13 cellular contexts compared by ENCODE assay signal in the genomic region with DNA sequence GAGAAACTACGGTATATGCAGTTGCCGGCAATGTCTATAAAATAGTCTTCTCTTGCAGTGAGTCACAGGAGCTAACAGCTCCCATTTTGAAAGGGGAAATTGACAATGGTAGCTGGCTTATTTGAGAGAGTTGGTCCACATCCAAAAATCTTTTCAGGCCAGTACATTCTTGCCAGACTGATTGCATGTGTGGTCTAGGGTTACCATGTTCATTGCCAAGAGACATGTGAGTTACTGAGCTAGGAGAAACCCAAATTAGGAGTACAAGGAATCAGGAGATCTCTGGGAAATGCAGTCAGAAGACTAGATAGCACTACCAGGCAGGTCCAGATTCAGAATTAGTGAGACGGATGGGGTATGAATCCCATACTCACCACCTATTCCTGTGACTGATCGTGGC.
A peak's percentile ranks its signal among the peaks of the same experiment; 100 is the strongest.
DNase-seq lines count a peak whose midpoint lies in the region; ATAC-seq and TF ChIP-seq lines count a peak whose summit lies in the region.
"Had no signal": no experiment of that assay in that cellular context is flagged by ENCODE, and none has a peak within 500 bp of the region (broad histone marks: within the 10 kb centered on the region; RNA-seq: fewer than 3 reads in every experiment).

No MANE protein-coding gene starts in this region.

- 64 to 76% methylated on average over 4 of the region's 4 CpGs for WGBS in aorta, 2 donors

- POLR2A ChIA-PET in A673 (lab: Charles Lee; ENCODE audit: low non-redundant PET) = no interaction called here

- no TSS peak for BruUV-seq in A673 (replicated peaks; lab: Mats Ljungman, UMichigan)

- TF ChIP-seq CTCF in A673 (conservative IDR thresholded peaks at IDR 0.05; ENCODE audit: low read depth, low read length) (no peak), fibroblast of villous mesenchyme (IDR thresholded peaks at IDR 0.05; ENCODE audit: insufficient read depth, low read depth, low read length) (no peak)

- DNase-seq in A673 (ENCODE audit: low spot score) = peak; percentile 71
- DNase-seq in HT1080 (ENCODE audit: low read depth) = peak; percentile 11
- DNase-seq in RPMI7951 (ENCODE audit: low read depth) = peak; percentile 64
- peak; percentile 24 for DNase-seq in fibroblast of villous mesenchyme (ENCODE audit: low read depth)
- no peak for DNase-seq in aorta
- DNase-seq in NCI-H748 (lab: John Stamatoyannopoulos, UW; ENCODE audit: unreplicated experiment) = no peak
- DNase-seq in activated effector memory CD4-positive, alpha-beta T cell treated with anti-CD3 and anti-CD28 coated beads, Interleukin-2, amount 50 U/mL, for 16 hours = no peak
- no peak for DNase-seq in SW480 (ENCODE audit: low spot score)
- DNase-seq: ACHN; stimulated activated CD4-positive, alpha-beta T cell treated with anti-CD3 and anti-CD28 coated beads, Interleukin-4, amount 100 ng/mL, for 24 hours; T1000 had no signal

- ATAC-seq in aorta (ENCODE audit: low FRiP score) = no peak
- ATAC-seq: natural killer cell treated with Interleukin-12 subunit alpha and Interleukin-12 subunit beta and Interleukin-15 and Interleukin-18, amount 100 ng/mL, for 72 hours had no signal

- CTCF ChIA-PET in A673 (lab: Charles Lee) = interaction anchor here (1.3 kb wide), 1 partner anchor 55 kb away, joined by 3 read pairs; no protein-coding TSS in a partner anchor

- H3K27ac ChIP-seq in A673 (ENCODE audit: low read depth, low read length, poor library complexity, severe bottlenecking) (no peak overlapping the region), aorta (ENCODE audit: low read depth in 1 of 2, low read length in 2 of 2) (no peak overlapping the region)
- H3K27ac ChIP-seq: thoracic aorta had no signal

- no peaks in the 10 kb centered on the region for H3K9me3 ChIP-seq in A673 (ENCODE audit: low read depth, low read length, poor library complexity, severe bottlenecking)
- no peaks in the 10 kb centered on the region for H3K9me3 ChIP-seq in aorta (ENCODE audit: control insufficient read depth, low read length)
- H3K9me3 ChIP-seq: thoracic aorta had no signal

- H3K4me3 ChIP-seq in A673 (ENCODE audit: low read depth, low read length, poor library complexity, severe bottlenecking) = no peak overlapping the region
- H3K4me3 ChIP-seq in fibroblast of villous mesenchyme (ENCODE audit: low read depth, low read length) = no peak overlapping the region
- no peak overlapping the region for H3K4me3 ChIP-seq in aorta (ENCODE audit: low read length in 2 of 2)
- H3K4me3 ChIP-seq: thoracic aorta had no signal

- intact Hi-C loops in A673 (cut with micrococcal nuclease; ENCODE audit: unreplicated experiment) (no loop called here), aorta (cut with DNase I) (no loop called here)

- no peaks in the 10 kb centered on the region for H3K36me3 ChIP-seq in A673 (ENCODE audit: insufficient read depth, low read length, poor library complexity, severe bottlenecking)
- no peaks in the 10 kb centered on the region for H3K36me3 ChIP-seq in aorta (ENCODE audit: control insufficient read depth in 1 of 2, insufficient read depth in 2 of 2, low read length in 1 of 2)
- H3K36me3 ChIP-seq: thoracic aorta had no signal

- no peaks in the 10 kb centered on the region for H3K4me1 ChIP-seq in A673 (ENCODE audit: insufficient read depth, low read length, poor library complexity, severe bottlenecking)
- H3K4me1 ChIP-seq in aorta (ENCODE audit: control insufficient read depth in 1 of 2, insufficient read depth in 2 of 2, low read length in 2 of 2) = no peaks in the 10 kb centered on the region

- H3K27me3 ChIP-seq in A673 (replicated peaks; ENCODE audit: insufficient read depth, low read depth, low read length, poor library complexity) = no peaks in the 10 kb centered on the region
- no peaks in the 10 kb centered on the region for H3K27me3 ChIP-seq in aorta (ENCODE audit: control insufficient read depth in 1 of 2, insufficient read depth in 2 of 2, low read length in 1 of 2)

Comparison
In these comparisons a context has a peak if more than half of its experiments do, and no peak if none do; other contexts are left out.
1. DNase-seq: peak in A673 (single experiment), HT1080 (single experiment), RPMI7951 (single experiment) and fibroblast of villous mesenchyme (single experiment); none in aorta (0 of 2), NCI-H748 (single experiment), activated effector memory CD4-positive, alpha-beta T cell treated with anti-CD3 and anti-CD28 coated beads, Interleukin-2, amount 50 U/mL, for 16 hours (single experiment) and SW480 (single experiment).